25 cellular contexts compared by ENCODE assay signal in genomic region chr5:124692950-124693349, GRCh38. TPM values are rescaled to one million over a fixed set of nuclear protein-coding genes. Genes with fewer than 3 reads are reported as not detected.
"Had no signal": no experiment of that assay in that cellular context is flagged by ENCODE, and none has a peak within 500 bp of the region (broad histone marks: within the 10 kb centered on the region; RNA-seq: fewer than 3 reads in every experiment).

No MANE protein-coding gene starts in this region.

- H3K27ac ChIP-seq: adrenal gland, breast epithelium, coronary artery, epithelial cell of prostate, foreskin keratinocyte, lower lobe of right lung, parathyroid adenoma, right lobe of liver had no signal

- H3K27me3 ChIP-seq: adrenal gland, breast epithelium, foreskin keratinocyte, right lobe of liver, upper lobe of left lung had no signal

- H3K9me3 ChIP-seq: adrenal gland, breast epithelium, lower lobe of right lung, right lobe of liver, upper lobe of left lung had no signal

- H3K4me2 ChIP-seq: smooth muscle cell had no signal

- H3K27me3 Mint-ChIP-seq: activated B cell treated with CpG ODN at 0.5 μM for 24 hours, T-helper 17 cell had no signal

- H3K4me3 Mint-ChIP-seq: activated B cell treated with CpG ODN at 0.5 μM for 24 hours; activated CD4-positive, alpha-beta T cell treated with anti-CD3 and anti-CD28 coated beads for 36 hours; activated T-cell treated with anti-CD3 and anti-CD28 coated beads, Interleukin-2, amount 50 U/mL, for 24 hours; activated T-helper 17 cell treated with anti-CD3 and anti-CD28 coated beads, Interleukin-2, amount 50 U/mL, for 72 hours; naive thymus-derived CD8-positive, alpha-beta T cell; T-helper 17 cell had no signal

- H3K4me1 ChIP-seq: foreskin keratinocyte, parathyroid adenoma, right lobe of liver had no signal

- ATAC-seq: activated CD4-positive, alpha-beta T cell treated with anti-CD3 and anti-CD28 coated beads for 36 hours; activated naive CD4-positive, alpha-beta T cell treated with anti-CD3 and anti-CD28 coated beads, Interleukin-2, amount 50 U/mL, for 72 hours; activated T-helper 17 cell treated with anti-CD3 and anti-CD28 coated beads, Interleukin-2, amount 50 U/mL, for 72 hours; foreskin keratinocyte; left lobe of liver; lower lobe of right lung; naive thymus-derived CD8-positive, alpha-beta T cell; right lobe of liver; stimulated activated naive CD8-positive, alpha-beta T cell treated with anti-CD3 and anti-CD28 coated beads, Interleukin-15, Interleukin-2, amounts not matched to agents 100 U/mL and 50 U/mL, for 24 hours; T-helper 17 cell had no signal

- H3K36me3 ChIP-seq: adrenal gland, breast epithelium, lower lobe of right lung, right lobe of liver, upper lobe of left lung had no signal

- H3K36me3 Mint-ChIP-seq: activated naive CD4-positive, alpha-beta T cell treated with anti-CD3 and anti-CD28 coated beads, Interleukin-2, amount 50 U/mL, for 72 hours; naive thymus-derived CD8-positive, alpha-beta T cell had no signal

- H3K9me3 Mint-ChIP-seq: activated B cell treated with CpG ODN at 0.5 μM for 24 hours; activated T-cell treated with anti-CD3 and anti-CD28 coated beads, Interleukin-2, amount 50 U/mL, for 24 hours; activated T-helper 17 cell treated with anti-CD3 and anti-CD28 coated beads, Interleukin-2, amount 50 U/mL, for 72 hours had no signal

- DNase-seq: activated B cell treated with CpG ODN at 0.5 μM for 24 hours; activated CD4-positive, alpha-beta T cell treated with anti-CD3 and anti-CD28 coated beads for 36 hours; activated CD4-positive, alpha-beta T cell treated with anti-CD3 and anti-CD28 coated beads, Interleukin-2, amount 50 U/mL, for 4 hours; activated CD8-positive, alpha-beta memory T cell treated with anti-CD3 and anti-CD28 coated beads for 24 hours; activated CD8-positive, alpha-beta memory T cell treated with anti-CD3 and anti-CD28 coated beads, Interleukin-2, amount 50 U/mL, for 4 hours; activated T-cell treated with anti-CD3 and anti-CD28 coated beads, Interleukin-2, amount 50 U/mL, for 24 hours; foreskin keratinocyte; lower lobe of right lung; naive thymus-derived CD8-positive, alpha-beta T cell; right lobe of liver; stimulated activated CD4-positive, alpha-beta T cell treated with anti-CD3 and anti-CD28 coated beads, Interleukin-15, amount 100 ng/mL, for 24 hours; stimulated activated CD4-positive, alpha-beta T cell treated with anti-CD3 and anti-CD28 coated beads, Interleukin-4, amount 100 ng/mL, for 1 hour; stimulated activated naive CD8-positive, alpha-beta T cell treated with anti-CD3 and anti-CD28 coated beads, Interleukin-15, Interleukin-2, amounts not matched to agents 100 U/mL and 50 U/mL, for 24 hours; SW 1271; T-helper 17 cell; upper lobe of left lung had no signal

- H2AFZ ChIP-seq: parathyroid adenoma had no signal

- H3K4me1 Mint-ChIP-seq: activated CD4-positive, alpha-beta T cell treated with anti-CD3 and anti-CD28 coated beads for 36 hours; activated T-helper 17 cell treated with anti-CD3 and anti-CD28 coated beads, Interleukin-2, amount 50 U/mL, for 72 hours; naive thymus-derived CD8-positive, alpha-beta T cell; T-helper 17 cell had no signal

- H3K4me3 ChIP-seq: adrenal gland, breast epithelium, coronary artery, lower lobe of right lung, right lobe of liver, smooth muscle cell, upper lobe of left lung had no signal

- H3K9ac ChIP-seq: parathyroid adenoma had no signal

- H3K27ac Mint-ChIP-seq: activated B cell treated with CpG ODN at 0.5 μM for 24 hours; activated CD4-positive, alpha-beta T cell treated with anti-CD3 and anti-CD28 coated beads for 36 hours; activated naive CD4-positive, alpha-beta T cell treated with anti-CD3 and anti-CD28 coated beads, Interleukin-2, amount 50 U/mL, for 72 hours; activated T-cell treated with anti-CD3 and anti-CD28 coated beads, Interleukin-2, amount 50 U/mL, for 24 hours; activated T-helper 17 cell treated with anti-CD3 and anti-CD28 coated beads, Interleukin-2, amount 50 U/mL, for 72 hours; naive thymus-derived CD8-positive, alpha-beta T cell; T-helper 17 cell had no signal

RNA-seq across cellular contexts. Expression of gene ZNF608, which starts 53.5 kb away (rescaled TPM):
- total RNA-seq: activated CD4-positive, alpha-beta T cell treated with anti-CD3 and anti-CD28 coated beads for 36 hours; activated naive CD4-positive, alpha-beta T cell treated with anti-CD3 and anti-CD28 coated beads, Interleukin-2, amount 50 U/mL, for 72 hours; activated T-helper 17 cell treated with anti-CD3 and anti-CD28 coated beads, Interleukin-2, amount 50 U/mL, for 72 hours had no signal
- polyA plus RNA-seq: naive thymus-derived CD8-positive, alpha-beta T cell had no signal
